In genomic region chr3:133271491-133271890, GRCh38 we compare ENCODE assay signal across 1 cellular context.
TF ChIP-seq lines count a peak whose summit lies in the region.

No MANE protein-coding gene starts in this region.

TF ChIP-seq in WTC11, 78 proteins besides CTCF, POLR2A, EP300 and RAD21 (continued from another document):
- TF ChIP-seq AR (CRISPR knock-in tag; IDR thresholded peaks at IDR 0.05) = no peak
- TF ChIP-seq SMAD3 (CRISPR knock-in tag; IDR thresholded peaks at IDR 0.05; ENCODE audit: borderline replicate concordance) = no peak
- no peak for TF ChIP-seq NR3C1 (CRISPR knock-in tag; conservative IDR thresholded peaks at IDR 0.05; ENCODE audit: low read depth)
